ENCODE assay signal across 18 cellular contexts in genomic region chr14:98931126-98931525, GRCh38.
DNase-seq lines count a peak whose midpoint lies in the region; ATAC-seq, FAIRE-seq and TF ChIP-seq lines count a peak whose summit lies in the region.
"Had no signal": no experiment of that assay in that cellular context is flagged by ENCODE, and none has a peak within 500 bp of the region (broad histone marks: within the 10 kb centered on the region; RNA-seq: fewer than 3 reads in every experiment).

No MANE protein-coding gene starts in this region.

- no peaks in the 10 kb centered on the region for H3K9me3 ChIP-seq in kidney (ENCODE audit: control insufficient read depth in 1 of 2, low read length in 2 of 2)
- H3K9me3 ChIP-seq: ascending aorta, esophagus muscularis mucosa, right lobe of liver, tibial artery had no signal

- no peak overlapping the region for H3K4me3 ChIP-seq in kidney (ENCODE audit: low read length in 2 of 2)
- H3K4me3 ChIP-seq: ascending aorta, esophagus muscularis mucosa, right lobe of liver, tibial artery had no signal

- peaks cover 5% of the 10 kb centered on the region for H3K36me3 Mint-ChIP-seq in activated CD4-positive, alpha-beta T cell treated with anti-CD3 and anti-CD28 coated beads, Interleukin-2, amount 10 ng/mL, durations not matched to agents 24 days and 14 days (ENCODE audit: low read depth)
- H3K36me3 Mint-ChIP-seq in stimulated activated naive CD8-positive, alpha-beta T cell treated with anti-CD3 and anti-CD28 coated beads, Interleukin-15, Interleukin-2, amounts not matched to agents 100 ng/mL and 50 ng/mL, for 24 hours (ENCODE audit: low read depth), result peaks cover 8% of the 10 kb centered on the region
- peaks cover 5% of the 10 kb centered on the region for H3K36me3 Mint-ChIP-seq in effector memory CD8-positive, alpha-beta T cell (ENCODE audit: insufficient read depth)

- no peak for TF ChIP-seq CTCF in kidney (IDR thresholded peaks at IDR 0.05; ENCODE audit: borderline replicate concordance, extremely low read depth, insufficient read depth)

- intact Hi-C loops in activated CD4-positive, alpha-beta T cell treated with anti-CD3 and anti-CD28 coated beads, Interleukin-2, amount 10 ng/mL, durations not matched to agents 24 days and 14 days (cut with micrococcal nuclease), result loop anchor here (5.0 kb wide), 1 partner anchor 794 kb away; no protein-coding TSS in a partner anchor
- intact Hi-C loops in kidney (cut with DNase I), result no loop called here

- no peak overlapping the region for H3K9ac ChIP-seq in kidney (ENCODE audit: low read length in 2 of 2)

- ATAC-seq in stimulated activated naive CD8-positive, alpha-beta T cell treated with anti-CD3 and anti-CD28 coated beads, Interleukin-15, Interleukin-2, amounts not matched to agents 100 U/mL and 50 U/mL, for 24 hours, result no peak
- ATAC-seq in effector memory CD8-positive, alpha-beta T cell (replicated peaks), result no peak
- ATAC-seq in GM18909 (IDR thresholded peaks at IDR 0.05; ENCODE audit: poor library complexity, unreplicated experiment), result no peak
- ATAC-seq: foreskin keratinocyte had no signal

- H3K27ac Mint-ChIP-seq in activated CD4-positive, alpha-beta T cell treated with anti-CD3 and anti-CD28 coated beads, Interleukin-2, amount 10 ng/mL, durations not matched to agents 24 days and 14 days, result peak overlapping the region; percentile 84
- H3K27ac Mint-ChIP-seq in stimulated activated naive CD8-positive, alpha-beta T cell treated with anti-CD3 and anti-CD28 coated beads, Interleukin-15, Interleukin-2, amounts not matched to agents 100 ng/mL and 50 ng/mL, for 24 hours, result peak overlapping the region; percentile 86
- H3K27ac Mint-ChIP-seq in effector memory CD8-positive, alpha-beta T cell, result peak overlapping the region; percentile 92

- H3K9me3 Mint-ChIP-seq in activated CD4-positive, alpha-beta T cell treated with anti-CD3 and anti-CD28 coated beads, Interleukin-2, amount 10 ng/mL, durations not matched to agents 24 days and 14 days, result peaks cover 14% of the 10 kb centered on the region
- peaks cover 10% of the 10 kb centered on the region for H3K9me3 Mint-ChIP-seq in stimulated activated naive CD8-positive, alpha-beta T cell treated with anti-CD3 and anti-CD28 coated beads, Interleukin-15, Interleukin-2, amounts not matched to agents 100 ng/mL and 50 ng/mL, for 24 hours
- H3K9me3 Mint-ChIP-seq in effector memory CD8-positive, alpha-beta T cell, result peaks cover 0 to 6% of the 10 kb centered on the region in 2 donors

- no peak for FAIRE-seq in kidney (lab: Jason Lieb, UNC)
- FAIRE-seq: H54 had no signal

- no peaks in the 10 kb centered on the region for H3K36me3 ChIP-seq in kidney (ENCODE audit: control insufficient read depth in 1 of 2, insufficient read depth in 2 of 2, low read length in 2 of 2)
- H3K36me3 ChIP-seq: ascending aorta, esophagus muscularis mucosa, right lobe of liver, tibial artery had no signal

- H3K27me3 Mint-ChIP-seq in activated CD4-positive, alpha-beta T cell treated with anti-CD3 and anti-CD28 coated beads, Interleukin-2, amount 10 ng/mL, durations not matched to agents 24 days and 14 days, result no peaks in the 10 kb centered on the region
- no peaks in the 10 kb centered on the region for H3K27me3 Mint-ChIP-seq in stimulated activated naive CD8-positive, alpha-beta T cell treated with anti-CD3 and anti-CD28 coated beads, Interleukin-15, Interleukin-2, amounts not matched to agents 100 ng/mL and 50 ng/mL, for 24 hours
- H3K27me3 Mint-ChIP-seq in effector memory CD8-positive, alpha-beta T cell, result no peaks in the 10 kb centered on the region

- DNase-seq in activated CD4-positive, alpha-beta T cell treated with anti-CD3 and anti-CD28 coated beads, Interleukin-2, amount 10 ng/mL, durations not matched to agents 24 days and 14 days, result no peak
- DNase-seq in activated CD4-positive, alpha-beta T cell treated with anti-CD3 and anti-CD28 coated beads, Interleukin-2, amount 50 U/mL, for 48 hours, result no peak
- no peak for DNase-seq in stimulated activated naive CD8-positive, alpha-beta T cell treated with anti-CD3 and anti-CD28 coated beads, Interleukin-15, Interleukin-2, amounts not matched to agents 100 U/mL and 50 U/mL, for 24 hours
- DNase-seq in effector memory CD8-positive, alpha-beta T cell, result no peak
- DNase-seq in kidney (no peak), T1000 (lab: John Stamatoyannopoulos, UW) (no peak)
- DNase-seq: caudate nucleus; foreskin keratinocyte; left cardiac atrium; right lobe of liver; RPMI8226; stimulated activated naive CD4-positive, alpha-beta T cell treated with Interleukin-2 at 50 U/mL for 16 hours had no signal

- no peaks in the 10 kb centered on the region for H3K4me1 ChIP-seq in kidney (ENCODE audit: control insufficient read depth in 1 of 2, insufficient read depth in 1 of 2, low read depth in 1 of 2, low read length in 2 of 2)
- H3K4me1 ChIP-seq: esophagus muscularis mucosa, foreskin keratinocyte, right lobe of liver, tibial artery had no signal

- no peak overlapping the region for H3K4me3 Mint-ChIP-seq in activated CD4-positive, alpha-beta T cell treated with anti-CD3 and anti-CD28 coated beads, Interleukin-2, amount 10 ng/mL, durations not matched to agents 24 days and 14 days
- no peak overlapping the region for H3K4me3 Mint-ChIP-seq in stimulated activated naive CD8-positive, alpha-beta T cell treated with anti-CD3 and anti-CD28 coated beads, Interleukin-15, Interleukin-2, amounts not matched to agents 100 ng/mL and 50 ng/mL, for 24 hours
- H3K4me3 Mint-ChIP-seq in effector memory CD8-positive, alpha-beta T cell, result peak overlapping the region; percentile 75 to 76

- peaks cover 49% of the 10 kb centered on the region for H3K4me1 Mint-ChIP-seq in activated CD4-positive, alpha-beta T cell treated with anti-CD3 and anti-CD28 coated beads, Interleukin-2, amount 10 ng/mL, durations not matched to agents 24 days and 14 days
- peaks cover 81% of the 10 kb centered on the region for H3K4me1 Mint-ChIP-seq in stimulated activated naive CD8-positive, alpha-beta T cell treated with anti-CD3 and anti-CD28 coated beads, Interleukin-15, Interleukin-2, amounts not matched to agents 100 ng/mL and 50 ng/mL, for 24 hours (ENCODE audit: low read depth)
- peaks cover 29 to 31% of the 10 kb centered on the region in 2 donors for H3K4me1 Mint-ChIP-seq in effector memory CD8-positive, alpha-beta T cell (ENCODE audit: low read depth in 2 of 2)

- H3K27ac ChIP-seq in kidney (ENCODE audit: low read depth in 2 of 2, low read length in 2 of 2), result no peak overlapping the region
- H3K27ac ChIP-seq: ascending aorta, esophagus muscularis mucosa, foreskin keratinocyte, right lobe of liver, tibial artery had no signal

Comparison
In these comparisons a context has a peak if more than half of its experiments do, and no peak if none do; other contexts are left out.
1. H3K4me3 Mint-ChIP-seq: peak in effector memory CD8-positive, alpha-beta T cell (2 of 2); none in activated CD4-positive, alpha-beta T cell treated with anti-CD3 and anti-CD28 coated beads, Interleukin-2, amount 10 ng/mL, durations not matched to agents 24 days and 14 days (single experiment) and stimulated activated naive CD8-positive, alpha-beta T cell treated with anti-CD3 and anti-CD28 coated beads, Interleukin-15, Interleukin-2, amounts not matched to agents 100 ng/mL and 50 ng/mL, for 24 hours (single experiment).
2. Peak in every context shown above with its lines, with median percentiles within 50 percentile points of each other: H3K27ac Mint-ChIP-seq.